Comparison of ENCODE assay signal across 15 cellular contexts in the genomic region with DNA sequence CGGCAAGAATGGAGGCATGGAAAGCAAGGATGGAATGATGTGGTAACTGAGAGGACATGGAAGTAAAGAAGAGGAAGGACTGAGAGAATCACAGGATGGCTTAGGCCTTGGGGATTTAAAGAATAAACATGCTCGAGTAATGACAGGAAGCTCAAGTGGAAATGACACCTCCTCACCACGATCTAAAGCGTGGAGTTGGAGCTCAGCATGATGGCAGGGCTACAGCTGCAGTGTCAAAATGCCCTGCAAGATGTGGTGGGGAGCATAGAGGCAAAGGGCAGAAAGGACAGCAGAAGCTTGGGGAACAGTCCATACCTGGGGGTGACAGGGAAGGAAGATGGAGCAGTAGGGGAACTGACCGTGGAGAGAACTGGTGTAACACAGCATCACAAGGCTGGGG.
DNase-seq lines count a peak whose midpoint lies in the region; ATAC-seq and TF ChIP-seq lines count a peak whose summit lies in the region.
"Had no signal": no experiment of that assay in that cellular context is flagged by ENCODE, and none has a peak within 500 bp of the region (broad histone marks: within the 10 kb centered on the region; RNA-seq: fewer than 3 reads in every experiment).

No MANE protein-coding gene starts in this region.

- no peaks in the 10 kb centered on the region for H3K4me1 ChIP-seq in right atrium auricular region

- H3K36me3 ChIP-seq in right atrium auricular region: no peaks in the 10 kb centered on the region

- H3K4me1 Mint-ChIP-seq in activated CD8-positive, alpha-beta T cell treated with anti-CD3 and anti-CD28 coated beads, Interleukin-2, amount 10 ng/mL, durations not matched to agents 7 days and 5 days (ENCODE audit: low read depth): no peaks in the 10 kb centered on the region
- H3K4me1 Mint-ChIP-seq in activated CD8-positive, alpha-beta T cell treated with anti-CD3 and anti-CD28 coated beads for 36 hours (ENCODE audit: low read depth): no peaks in the 10 kb centered on the region
- peaks cover 6 to 8% of the 10 kb centered on the region in 2 donors for H3K4me1 Mint-ChIP-seq in effector memory CD8-positive, alpha-beta T cell (ENCODE audit: low read depth in 2 of 2)

- TF ChIP-seq POLR2A in NB4 (IDR thresholded peaks at IDR 0.05; ENCODE audit: extremely low read depth, insufficient read length): no peak

- no peak for TF ChIP-seq CTCF in activated CD8-positive, alpha-beta T cell treated with anti-CD3 and anti-CD28 coated beads for 36 hours (IDR thresholded peaks at IDR 0.05)
- TF ChIP-seq CTCF in NB4 (IDR thresholded peaks at IDR 0.05; ENCODE audit: low read depth, low read length): no peak
- no peak for TF ChIP-seq CTCF in right atrium auricular region (IDR thresholded peaks at IDR 0.05)

- H3K9me3 Mint-ChIP-seq in activated CD8-positive, alpha-beta T cell treated with anti-CD3 and anti-CD28 coated beads, Interleukin-2, amount 10 ng/mL, durations not matched to agents 7 days and 5 days (ENCODE audit: insufficient read depth): no peaks in the 10 kb centered on the region
- no peaks in the 10 kb centered on the region for H3K9me3 Mint-ChIP-seq in activated CD8-positive, alpha-beta T cell treated with anti-CD3 and anti-CD28 coated beads for 36 hours
- H3K9me3 Mint-ChIP-seq in effector memory CD8-positive, alpha-beta T cell: no peaks in the 10 kb centered on the region
- H3K9me3 Mint-ChIP-seq: CD4-positive, alpha-beta T cell had no signal

- H3K27ac ChIP-seq in right atrium auricular region: no peak overlapping the region
- H3K27ac ChIP-seq: GM23248 had no signal

- H3K27me3 Mint-ChIP-seq in activated CD8-positive, alpha-beta T cell treated with anti-CD3 and anti-CD28 coated beads, Interleukin-2, amount 10 ng/mL, durations not matched to agents 7 days and 5 days (ENCODE audit: low read depth): no peaks in the 10 kb centered on the region
- no peaks in the 10 kb centered on the region for H3K27me3 Mint-ChIP-seq in activated CD8-positive, alpha-beta T cell treated with anti-CD3 and anti-CD28 coated beads for 36 hours
- no peaks in the 10 kb centered on the region for H3K27me3 Mint-ChIP-seq in effector memory CD8-positive, alpha-beta T cell
- H3K27me3 Mint-ChIP-seq: CD4-positive, alpha-beta T cell had no signal

- no peak overlapping the region for H3K4me3 Mint-ChIP-seq in activated CD8-positive, alpha-beta T cell treated with anti-CD3 and anti-CD28 coated beads, Interleukin-2, amount 10 ng/mL, durations not matched to agents 7 days and 5 days
- H3K4me3 Mint-ChIP-seq in activated CD8-positive, alpha-beta T cell treated with anti-CD3 and anti-CD28 coated beads for 36 hours: no peak overlapping the region
- H3K4me3 Mint-ChIP-seq in effector memory CD8-positive, alpha-beta T cell: no peak overlapping the region
- H3K4me3 Mint-ChIP-seq: CD4-positive, alpha-beta T cell had no signal

- intact Hi-C loops in activated CD8-positive, alpha-beta T cell treated with anti-CD3 and anti-CD28 coated beads for 36 hours (cut with micrococcal nuclease): no loop called here

- CTCF ChIA-PET in activated CD8-positive, alpha-beta T cell treated with anti-CD3 and anti-CD28 coated beads, Interleukin-2, amount 10 ng/mL, durations not matched to agents 7 days and 5 days (lab: Charles Lee): no interaction called here
- CTCF ChIA-PET in activated CD8-positive, alpha-beta T cell treated with anti-CD3 and anti-CD28 coated beads for 36 hours (lab: Charles Lee): interaction anchor here (0.7 kb wide), 1 partner anchor 23 kb away, joined by 3 read pairs; no protein-coding TSS in a partner anchor

- peak; percentile 33 for ATAC-seq in activated CD8-positive, alpha-beta T cell treated with anti-CD3 and anti-CD28 coated beads, Interleukin-2, amount 10 ng/mL, durations not matched to agents 7 days and 5 days
- ATAC-seq in activated CD8-positive, alpha-beta T cell treated with anti-CD3 and anti-CD28 coated beads for 36 hours: no peak
- ATAC-seq in effector memory CD8-positive, alpha-beta T cell (replicated peaks): peak; percentile 47
- ATAC-seq in HG02884 (IDR thresholded peaks at IDR 0.05; ENCODE audit: unreplicated experiment): no peak
- ATAC-seq: HepG2 had no signal

- no peak overlapping the region for H3K27ac Mint-ChIP-seq in activated CD8-positive, alpha-beta T cell treated with anti-CD3 and anti-CD28 coated beads, Interleukin-2, amount 10 ng/mL, durations not matched to agents 7 days and 5 days
- H3K27ac Mint-ChIP-seq in activated CD8-positive, alpha-beta T cell treated with anti-CD3 and anti-CD28 coated beads for 36 hours: no peak overlapping the region
- H3K27ac Mint-ChIP-seq in effector memory CD8-positive, alpha-beta T cell: no peak overlapping the region
- H3K27ac Mint-ChIP-seq: CD4-positive, alpha-beta T cell had no signal

- POLR2A ChIA-PET in activated CD8-positive, alpha-beta T cell treated with anti-CD3 and anti-CD28 coated beads, Interleukin-2, amount 10 ng/mL, durations not matched to agents 7 days and 5 days (lab: Charles Lee): interaction anchor here (0.6 kb wide), 1 partner anchor 72 kb away, joined by 4 read pairs; no protein-coding TSS in a partner anchor
- POLR2A ChIA-PET in activated CD8-positive, alpha-beta T cell treated with anti-CD3 and anti-CD28 coated beads for 36 hours (lab: Charles Lee): no interaction called here

- no peak for DNase-seq in activated CD8-positive, alpha-beta T cell treated with anti-CD3 and anti-CD28 coated beads, Interleukin-2, amount 10 ng/mL, durations not matched to agents 7 days and 5 days
- DNase-seq in activated CD8-positive, alpha-beta T cell treated with anti-CD3 and anti-CD28 coated beads for 36 hours: no peak
- DNase-seq in NB4 (ENCODE audit: low read depth): peak; percentile 31
- DNase-seq in effector memory CD8-positive, alpha-beta T cell: no peak
- DNase-seq in right atrium auricular region (ENCODE audit: low spot score): no peak
- DNase-seq in amniotic stem cell (lab: John Stamatoyannopoulos, UW): no peak
- DNase-seq: 8988T; AML-193; C1 segment of cervical spinal cord; Calu3; CD4-positive, alpha-beta T cell; DMS 273 treated with DMSO at 0.1 percent for 48 hours; GM23248 had no signal

- H3K36me3 Mint-ChIP-seq in activated CD8-positive, alpha-beta T cell treated with anti-CD3 and anti-CD28 coated beads, Interleukin-2, amount 10 ng/mL, durations not matched to agents 7 days and 5 days (ENCODE audit: low read depth): no peaks in the 10 kb centered on the region
- peaks cover 2% of the 10 kb centered on the region for H3K36me3 Mint-ChIP-seq in activated CD8-positive, alpha-beta T cell treated with anti-CD3 and anti-CD28 coated beads for 36 hours (ENCODE audit: low read depth)
- H3K36me3 Mint-ChIP-seq in effector memory CD8-positive, alpha-beta T cell (ENCODE audit: insufficient read depth): no peaks in the 10 kb centered on the region

- H3K4me3 ChIP-seq in NB4 (ENCODE audit: low read depth, low read length) (no peak overlapping the region), right atrium auricular region (no peak overlapping the region)
- H3K4me3 ChIP-seq: GM23248 had no signal

- no peaks in the 10 kb centered on the region for H3K9me3 ChIP-seq in right atrium auricular region

- no peaks in the 10 kb centered on the region for H3K27me3 ChIP-seq in right atrium auricular region

Comparison
In these comparisons a context has a peak if more than half of its experiments do, and no peak if none do; other contexts are left out.
1. ATAC-seq: peak in activated CD8-positive, alpha-beta T cell treated with anti-CD3 and anti-CD28 coated beads, Interleukin-2, amount 10 ng/mL, durations not matched to agents 7 days and 5 days (single experiment) and effector memory CD8-positive, alpha-beta T cell (single experiment); none in activated CD8-positive, alpha-beta T cell treated with anti-CD3 and anti-CD28 coated beads for 36 hours (single experiment) and HG02884 (single experiment).